Comparison of ENCODE assay signal across 17 cellular contexts in the genomic region with DNA sequence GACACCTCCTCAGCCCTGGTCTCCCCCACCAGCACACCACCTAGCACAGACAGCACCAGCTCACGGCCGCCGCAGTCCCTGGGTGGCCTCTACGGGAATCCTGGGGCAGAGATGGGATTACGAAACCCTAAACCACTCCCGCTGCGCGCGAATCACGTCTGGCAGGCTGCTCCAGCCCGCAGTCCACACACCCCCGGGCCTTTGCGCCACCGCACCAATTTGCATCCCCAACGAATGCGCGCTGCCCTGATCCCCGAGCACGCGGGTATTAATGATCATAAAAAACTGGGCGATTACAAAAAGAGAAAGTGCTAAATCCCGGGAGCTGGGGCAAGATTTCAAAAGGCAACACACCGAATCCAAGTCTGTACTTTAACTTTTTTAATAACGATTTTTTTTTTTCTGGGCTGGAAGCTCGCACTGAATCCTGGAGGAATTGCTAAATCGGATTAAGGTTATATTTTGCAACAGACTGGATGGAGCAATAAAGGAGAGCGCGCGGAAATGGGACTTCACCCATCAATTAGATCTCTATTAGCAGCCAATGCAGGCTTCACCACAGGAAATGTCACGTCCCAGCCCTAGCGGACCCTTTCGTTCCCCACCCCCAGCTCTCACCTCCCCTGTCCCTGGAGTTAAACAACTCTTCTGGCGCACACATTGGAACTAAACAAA.
A peak's percentile ranks its signal among the peaks of the same experiment; 100 is the strongest.
DNase-seq lines count a peak whose midpoint lies in the region; ATAC-seq, FAIRE-seq and TF ChIP-seq lines count a peak whose summit lies in the region.
"Had no signal": no experiment of that assay in that cellular context is flagged by ENCODE, and none has a peak within 500 bp of the region (broad histone marks: within the 10 kb centered on the region; RNA-seq: fewer than 3 reads in every experiment).

No MANE protein-coding gene starts in this region.

- H3K27ac ChIP-seq in left ventricle myocardium inferior (replicated peaks) (no peak overlapping the region), HepG2 (ENCODE audit: extremely low read length, insufficient read depth, low read length) (no peak overlapping the region)
- H3K27ac ChIP-seq: KMS-11, testis had no signal

- H3K4me2 ChIP-seq in HepG2 (ENCODE audit: low read depth, low read length) = peak overlapping the region; percentile 18; the same call in 1 of the 2 replicates
- H3K4me2 ChIP-seq: KMS-11 had no signal

- FAIRE-seq in HepG2 (lab: Jason Lieb, UNC) = no peak
- FAIRE-seq: bronchial epithelial cell had no signal

- POLR2A ChIA-PET in HepG2 (lab: Yijun Ruan, JAX) = no interaction called here
- POLR2A ChIA-PET in activated CD4-positive, alpha-beta T cell treated with anti-CD3 and anti-CD28 coated beads for 36 hours (lab: Charles Lee) = no interaction called here

- TF ChIP-seq CTCF in left ventricle myocardium inferior (IDR thresholded peaks at IDR 0.05; ENCODE audit: borderline replicate concordance) = no peak
- no peak for TF ChIP-seq CTCF in HepG2 (CRISPR knock-in tag; IDR thresholded peaks at IDR 0.05)
- TF ChIP-seq CTCF in progenitor cell of endocrine pancreas (IDR thresholded peaks at IDR 0.05; ENCODE audit: unreplicated experiment) = no peak
- no peak for TF ChIP-seq CTCF in GM13977 (IDR thresholded peaks at IDR 0.05; ENCODE audit: extremely low read depth, insufficient read depth, missing control alignments)

- DNase-seq in left cardiac atrium = no peak
- DNase-seq in left ventricle myocardium inferior = no peak
- DNase-seq in ecto neural progenitor cell (ENCODE audit: low spot score) = peak; percentile 60
- DNase-seq in HepG2 (ENCODE audit: low spot score) = no peak
- DNase-seq in activated CD4-positive, alpha-beta T cell treated with anti-CD3 and anti-CD28 coated beads for 36 hours = no peak
- no peak for DNase-seq in progenitor cell of endocrine pancreas (ENCODE audit: low spot score, unreplicated experiment)
- no peak for DNase-seq in germinal center (ENCODE audit: low spot score)
- no peak for DNase-seq in GM13977 (ENCODE audit: low spot score)
- DNase-seq: activated CD4-positive, alpha-beta memory T cell treated with anti-CD3 and anti-CD28 coated beads for 36 hours; activated effector memory CD4-positive, alpha-beta T cell treated with Interleukin-2 at 50 U/mL for 16 hours; hippocampal formation; NCI-H1930; SIG-M5; testis had no signal

- BruUV-seq in HepG2 (replicated peaks; lab: Mats Ljungman, UMichigan) = no TSS peak

- CTCF ChIA-PET in HepG2 (lab: Yijun Ruan, JAX; ENCODE audit: low intra/inter-chr PET ratio, low total read pairs) = no interaction called here
- CTCF ChIA-PET in activated CD4-positive, alpha-beta T cell treated with anti-CD3 and anti-CD28 coated beads for 36 hours (lab: Charles Lee) = interaction anchor here (0.8 kb wide), 1 partner anchor 22 kb away, joined by 3 read pairs; no protein-coding TSS in a partner anchor

- H3K9ac ChIP-seq in HepG2 (ENCODE audit: insufficient read depth, low read depth, low read length) = no peak overlapping the region
- H3K9ac ChIP-seq: KMS-11 had no signal

- H3K4me1 ChIP-seq in left ventricle myocardium inferior (peaks cover 23% of the 10 kb centered on the region), HepG2 (ENCODE audit: insufficient read depth, low read length) (no peaks in the 10 kb centered on the region)

- no peak for TF ChIP-seq RAD21 in HepG2 (CRISPR knock-in tag; IDR thresholded peaks at IDR 0.05)

- intact Hi-C loops in left cardiac atrium (cut with DNase I) = no loop called here
- intact Hi-C loops in left ventricle myocardium inferior (cut with micrococcal nuclease) = no loop called here
- intact Hi-C loops in HepG2 (cut with micrococcal nuclease; ENCODE audit: unreplicated experiment) = no loop called here
- intact Hi-C loops in activated CD4-positive, alpha-beta T cell treated with anti-CD3 and anti-CD28 coated beads for 36 hours (cut with DNase I, micrococcal nuclease) = loop anchor here (1.0 to 2.0 kb wide), 2 partner anchors 15 to 17 kb away; no protein-coding TSS in a partner anchor

- ATAC-seq in left cardiac atrium = peak; percentile 30 to 77
- peak; percentile 90 for ATAC-seq in HepG2
- no peak for ATAC-seq in activated CD4-positive, alpha-beta T cell treated with anti-CD3 and anti-CD28 coated beads for 36 hours

- no peak overlapping the region for H3K27ac Mint-ChIP-seq in activated CD4-positive, alpha-beta T cell treated with anti-CD3 and anti-CD28 coated beads for 36 hours
- H3K27ac Mint-ChIP-seq in progenitor cell of endocrine pancreas = no peak overlapping the region
- H3K27ac Mint-ChIP-seq: activated CD4-positive, alpha-beta memory T cell treated with anti-CD3 and anti-CD28 coated beads for 36 hours; memory B cell had no signal

- H3K36me3 ChIP-seq in left ventricle myocardium inferior = no peaks in the 10 kb centered on the region
- no peaks in the 10 kb centered on the region for H3K36me3 ChIP-seq in HepG2 (replicated peaks in 1 of 2; ENCODE audit: control insufficient read depth in 1 of 2, insufficient read depth in 2 of 2, low read length in 2 of 2)

- TF ChIP-seq EP300 in HepG2 (IDR thresholded peaks at IDR 0.05; ENCODE audit: low read depth in 2 of 2, low read length in 2 of 2) (no peak), HepG2 (CRISPR knock-in tag; IDR thresholded peaks at IDR 0.05; ENCODE audit: borderline replicate concordance) (no peak)

- H2AFZ ChIP-seq in HepG2 (ENCODE audit: low read length) = no peak overlapping the region

- no peaks in the 10 kb centered on the region for H3K79me2 ChIP-seq in HepG2 (ENCODE audit: insufficient read depth, low read length)

- H3K4me3 Mint-ChIP-seq in activated CD4-positive, alpha-beta T cell treated with anti-CD3 and anti-CD28 coated beads for 36 hours = no peak overlapping the region
- no peak overlapping the region for H3K4me3 Mint-ChIP-seq in progenitor cell of endocrine pancreas (ENCODE audit: low read depth)
- H3K4me3 Mint-ChIP-seq: activated CD4-positive, alpha-beta memory T cell treated with anti-CD3 and anti-CD28 coated beads for 36 hours; memory B cell had no signal

- H3K27me3 ChIP-seq in left ventricle myocardium inferior (ENCODE audit: low read depth) (peaks cover 98% of the 10 kb centered on the region), HepG2 (ENCODE audit: control insufficient read depth in 1 of 2, insufficient read depth in 2 of 2, low read length in 2 of 2) (peaks cover 2 to 38% of the 10 kb centered on the region in 2 experiments)
- H3K27me3 ChIP-seq: testis had no signal

- peaks cover 16% of the 10 kb centered on the region for H3K4me1 Mint-ChIP-seq in activated CD4-positive, alpha-beta T cell treated with anti-CD3 and anti-CD28 coated beads for 36 hours
- H3K4me1 Mint-ChIP-seq in progenitor cell of endocrine pancreas (ENCODE audit: low read depth) = peaks cover 5% of the 10 kb centered on the region

- TF ChIP-seq POLR2A in HepG2 (IDR thresholded peaks at IDR 0.05; ENCODE audit: insufficient read depth in 1 of 2, low read depth in 2 of 2, low read length in 2 of 2) = no peak

- no peaks in the 10 kb centered on the region for H3K9me3 ChIP-seq in left ventricle myocardium inferior (replicated peaks)
- H3K9me3 ChIP-seq in HepG2 (ENCODE audit: low read length) = no peaks in the 10 kb centered on the region
- H3K9me3 ChIP-seq: testis had no signal

- no peaks in the 10 kb centered on the region for H3K9me3 Mint-ChIP-seq in activated CD4-positive, alpha-beta T cell treated with anti-CD3 and anti-CD28 coated beads for 36 hours (ENCODE audit: low read depth)
- H3K9me3 Mint-ChIP-seq in progenitor cell of endocrine pancreas (ENCODE audit: low read depth) = no peaks in the 10 kb centered on the region
- H3K9me3 Mint-ChIP-seq: activated CD4-positive, alpha-beta memory T cell treated with anti-CD3 and anti-CD28 coated beads for 36 hours; memory B cell had no signal

- WGBS in HepG2 (ENCODE audit: low lambda C conversion rate) = 10% methylated on average over 30 of the region's 33 CpGs

- peaks cover 60% of the 10 kb centered on the region for H3K27me3 Mint-ChIP-seq in activated CD4-positive, alpha-beta T cell treated with anti-CD3 and anti-CD28 coated beads for 36 hours
- peaks cover 94% of the 10 kb centered on the region for H3K27me3 Mint-ChIP-seq in progenitor cell of endocrine pancreas

- H3K36me3 Mint-ChIP-seq in activated CD4-positive, alpha-beta T cell treated with anti-CD3 and anti-CD28 coated beads for 36 hours (ENCODE audit: low read depth) = no peaks in the 10 kb centered on the region
- no peaks in the 10 kb centered on the region for H3K36me3 Mint-ChIP-seq in progenitor cell of endocrine pancreas (ENCODE audit: insufficient read depth)
- H3K36me3 Mint-ChIP-seq: activated CD4-positive, alpha-beta memory T cell treated with anti-CD3 and anti-CD28 coated beads for 36 hours; memory B cell had no signal

- in situ Hi-C loops in HepG2 (cut with HindIII; ENCODE audit: extremely low pct_ligation_motif_present, low pct_unique_long_range_greater_than_20kb) (no loop called here), GM13977 (cut with MboI; ENCODE audit: low pct_unique_long_range_greater_than_20kb, low sequenced_read_pairs, unreplicated experiment) (no loop called here)

- no peak overlapping the region for H3K4me3 ChIP-seq in left ventricle myocardium inferior
- H3K4me3 ChIP-seq in HepG2 (replicated peaks in 1 of 3; ENCODE audit: insufficient read depth in 1 of 3, low read depth in 2 of 3, low read length in 3 of 3) = no peak overlapping the region
- H3K4me3 ChIP-seq: testis had no signal

- H4K20me1 ChIP-seq in HepG2 (ENCODE audit: insufficient read depth, low read length) = no peaks in the 10 kb centered on the region

TF ChIP-seq in HepG2, 621 proteins besides CTCF, POLR2A, EP300 and RAD21 (continues in another document):
- no peak for TF ChIP-seq HDAC6 (IDR thresholded peaks at IDR 0.05; ENCODE audit: low read depth, low read length)
- no peak for TF ChIP-seq NRL (CRISPR knock-in tag; IDR thresholded peaks at IDR 0.05; ENCODE audit: borderline replicate concordance)
- TF ChIP-seq CEBPG (CRISPR knock-in tag; IDR thresholded peaks at IDR 0.05) = peak; percentile 49
- TF ChIP-seq RNF2 (conservative IDR thresholded peaks at IDR 0.05; ENCODE audit: low read depth) = 0 out of 2 replicates have a peak, but pooled peaks have one; percentile 26
- TF ChIP-seq KDM3A (CRISPR knock-in tag; IDR thresholded peaks at IDR 0.05; ENCODE audit: low read depth) = no peak
- TF ChIP-seq MATR3 (CRISPR knock-in tag; IDR thresholded peaks at IDR 0.05) = no peak
- TF ChIP-seq, protein P1, sequence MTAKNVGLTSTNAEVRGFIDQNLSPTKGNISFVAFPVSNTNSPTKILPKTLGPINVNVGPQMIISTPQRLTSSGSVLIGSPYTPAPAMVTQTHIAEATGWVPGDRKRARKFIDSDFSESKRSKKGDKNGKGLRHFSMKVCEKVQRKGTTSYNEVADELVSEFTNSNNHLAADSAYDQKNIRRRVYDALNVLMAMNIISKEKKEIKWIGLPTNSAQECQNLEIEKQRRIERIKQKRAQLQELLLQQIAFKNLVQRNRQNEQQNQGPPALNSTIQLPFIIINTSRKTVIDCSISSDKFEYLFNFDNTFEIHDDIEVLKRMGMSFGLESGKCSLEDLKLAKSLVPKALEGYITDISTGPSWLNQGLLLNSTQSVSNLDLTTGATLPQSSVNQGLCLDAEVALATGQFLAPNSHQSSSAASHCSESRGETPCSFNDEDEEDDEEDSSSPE (CRISPR knock-in tag; IDR thresholded peaks at IDR 0.05) = 0 out of 2 replicates have a peak, but pooled peaks have one; percentile 24
- TF ChIP-seq ZMYM3 (CRISPR knock-in tag; IDR thresholded peaks at IDR 0.05) = peak; percentile 60; the same call in 1 of the 2 replicates

Comparison
In these comparisons a context has a peak if more than half of its experiments do, and no peak if none do; other contexts are left out.
1. intact Hi-C loops: an anchor here in activated CD4-positive, alpha-beta T cell treated with anti-CD3 and anti-CD28 coated beads for 36 hours (1.0 to 2.0 kb wide); none called in left cardiac atrium, left ventricle myocardium inferior and HepG2.